In genomic region chr5:109656829-109657228, GRCh38 we compare ENCODE assay signal across 9 cellular contexts. TPM values are rescaled to one million over a fixed set of nuclear protein-coding genes. Genes with fewer than 3 reads are reported as not detected.
DNase-seq lines count a peak whose midpoint lies in the region; ATAC-seq lines count a peak whose summit lies in the region.
"Had no signal": no experiment of that assay in that cellular context is flagged by ENCODE, and none has a peak within 500 bp of the region (broad histone marks: within the 10 kb centered on the region; RNA-seq: fewer than 3 reads in every experiment).

No MANE protein-coding gene starts in this region.

- WGBS in neuronal stem cell (ENCODE audit: extremely low coverage in 2 of 2, insufficient read length in 2 of 2, insufficient replicate concordance in 1 of 2), 2 donors: no CpG with 5 or more reads among the region's 4 CpGs

- H3K18ac ChIP-seq in neuronal stem cell (ENCODE audit: low read length): no peak overlapping the region

- peak overlapping the region; percentile 35 for H2AFZ ChIP-seq in neuronal stem cell (ENCODE audit: low read length)

- H3K27me3 ChIP-seq in neuronal stem cell (ENCODE audit: control insufficient read depth in 3 of 3, insufficient read depth in 3 of 3, low read depth in 1 of 3, low read length in 3 of 3): no peaks in the 10 kb centered on the region

- no peak overlapping the region for H3K4ac ChIP-seq in neuronal stem cell (ENCODE audit: low read length)

- H3K4me3 Mint-ChIP-seq in effector memory CD8-positive, alpha-beta T cell: no peak overlapping the region
- H3K4me3 Mint-ChIP-seq: T-helper 1 cell treated with Interleukin-12 subunit alpha and Interleukin-12 subunit beta and Interleukin-4 antibody, amounts not matched to agents 30 μg/mL and 1 μg/mL, for 36 hours had no signal

- H3K4me3 ChIP-seq in neuronal stem cell (ENCODE audit: low read length in 2 of 2): no peak overlapping the region

- no peak overlapping the region for H2BK15ac ChIP-seq in neuronal stem cell (ENCODE audit: low read length)

- H2BK5ac ChIP-seq in neuronal stem cell (ENCODE audit: low read length): no peak overlapping the region

- H3K36me3 ChIP-seq in neuronal stem cell (replicated peaks in 1 of 2; ENCODE audit: control insufficient read depth in 2 of 2, insufficient read depth in 2 of 2, low read length in 2 of 2): no peaks in the 10 kb centered on the region

- H3K27ac ChIP-seq in neuronal stem cell (replicated peaks; ENCODE audit: low read length): no peak overlapping the region

- H4K8ac ChIP-seq in neuronal stem cell (ENCODE audit: low read depth, low read length): no peak overlapping the region

- peaks cover 0 to 2% of the 10 kb centered on the region in 2 donors for H3K4me1 ChIP-seq in neuronal stem cell (ENCODE audit: control insufficient read depth in 2 of 2, insufficient read depth in 1 of 2, low read depth in 1 of 2, low read length in 2 of 2)

- H4K91ac ChIP-seq in neuronal stem cell (ENCODE audit: low read depth, low read length, poor library complexity): no peak overlapping the region

- no peaks in the 10 kb centered on the region for H3K9me3 ChIP-seq in neuronal stem cell (replicated peaks in 1 of 2; ENCODE audit: control insufficient read depth in 2 of 2, insufficient read depth in 1 of 2, low read depth in 1 of 2, low read length in 2 of 2)

- no peak overlapping the region for H3K14ac ChIP-seq in neuronal stem cell (ENCODE audit: low read length)

- no peaks in the 10 kb centered on the region for H3K9me3 Mint-ChIP-seq in effector memory CD8-positive, alpha-beta T cell
- H3K9me3 Mint-ChIP-seq: T-helper 1 cell treated with Interleukin-12 subunit alpha and Interleukin-12 subunit beta and Interleukin-4 antibody, amounts not matched to agents 30 μg/mL and 1 μg/mL, for 36 hours had no signal

- peaks cover 4 to 16% of the 10 kb centered on the region in 2 donors for H3K4me1 Mint-ChIP-seq in effector memory CD8-positive, alpha-beta T cell (ENCODE audit: low read depth in 2 of 2)

- H3K23ac ChIP-seq in neuronal stem cell (ENCODE audit: low read depth, low read length, poor library complexity): no peak overlapping the region

- no peak overlapping the region for H3K9ac ChIP-seq in neuronal stem cell (ENCODE audit: low read depth, low read length, poor library complexity)

- H3K27ac Mint-ChIP-seq in effector memory CD8-positive, alpha-beta T cell: no peak overlapping the region
- H3K27ac Mint-ChIP-seq: T-helper 1 cell treated with Interleukin-12 subunit alpha and Interleukin-12 subunit beta and Interleukin-4 antibody, amounts not matched to agents 30 μg/mL and 1 μg/mL, for 36 hours had no signal

- H2BK12ac ChIP-seq in neuronal stem cell (ENCODE audit: low read length): no peak overlapping the region

- peaks cover 6 to 18% of the 10 kb centered on the region in 2 donors for H3K27me3 Mint-ChIP-seq in effector memory CD8-positive, alpha-beta T cell

- peak; percentile 7 for DNase-seq in activated CD8-positive, alpha-beta memory T cell treated with anti-CD3 and anti-CD28 coated beads, Interleukin-2, amount 50 U/mL, for 1 hour (ENCODE audit: extremely low read depth)
- no peak for DNase-seq in activated CD8-positive, alpha-beta memory T cell treated with anti-CD3 and anti-CD28 coated beads, Interleukin-2, amount 50 U/mL, for 48 hours
- DNase-seq in activated CD4-positive, alpha-beta T cell treated with anti-CD3 and anti-CD28 coated beads for 24 hours (ENCODE audit: low read depth in 2 of 2): peak; percentile 3 to 29
- peak in 2 of 3 experiments; percentile 10 to 11 for DNase-seq in effector memory CD8-positive, alpha-beta T cell
- DNase-seq in neuronal stem cell (ENCODE audit: low spot score): no peak
- no peak for DNase-seq in DMS53 (lab: John Stamatoyannopoulos, UW)
- no peak for DNase-seq in LoVo (ENCODE audit: low spot score)

- H3K4me2 ChIP-seq in neuronal stem cell (ENCODE audit: insufficient read depth, low read length, poor library complexity, severe bottlenecking): no peak overlapping the region

- no peaks in the 10 kb centered on the region for H3K36me3 Mint-ChIP-seq in effector memory CD8-positive, alpha-beta T cell (ENCODE audit: insufficient read depth)

- peak; percentile 86 for ATAC-seq in effector memory CD8-positive, alpha-beta T cell (replicated peaks)
- ATAC-seq in HG02763 (IDR thresholded peaks at IDR 0.05; ENCODE audit: unreplicated experiment): no peak

- H3K79me1 ChIP-seq in neuronal stem cell (ENCODE audit: low read depth, low read length): no peaks in the 10 kb centered on the region

- no peak overlapping the region for H2BK120ac ChIP-seq in neuronal stem cell (ENCODE audit: low read depth, low read length)

- H2AK5ac ChIP-seq in neuronal stem cell (ENCODE audit: low read depth, low read length): no peak overlapping the region

RNA-seq across cellular contexts. Expression of gene MAN2A1, which starts 32.9 kb away (rescaled TPM):
- 48.4 TPM for polyA plus RNA-seq in neuronal stem cell (2013, experiment 1 of 2)
- 49.4 TPM for polyA plus RNA-seq in neuronal stem cell (2013, experiment 2 of 2)

Comparison
In these comparisons a context has a peak if more than half of its experiments do, and no peak if none do; other contexts are left out.
1. DNase-seq: peak in activated CD8-positive, alpha-beta memory T cell treated with anti-CD3 and anti-CD28 coated beads, Interleukin-2, amount 50 U/mL, for 1 hour (single experiment), activated CD4-positive, alpha-beta T cell treated with anti-CD3 and anti-CD28 coated beads for 24 hours (2 of 2) and effector memory CD8-positive, alpha-beta T cell (2 of 3); none in activated CD8-positive, alpha-beta memory T cell treated with anti-CD3 and anti-CD28 coated beads, Interleukin-2, amount 50 U/mL, for 48 hours (single experiment), neuronal stem cell (single experiment), DMS53 (single experiment) and LoVo (single experiment).